ENCODE assay signal across 25 cellular contexts in the genomic region with DNA sequence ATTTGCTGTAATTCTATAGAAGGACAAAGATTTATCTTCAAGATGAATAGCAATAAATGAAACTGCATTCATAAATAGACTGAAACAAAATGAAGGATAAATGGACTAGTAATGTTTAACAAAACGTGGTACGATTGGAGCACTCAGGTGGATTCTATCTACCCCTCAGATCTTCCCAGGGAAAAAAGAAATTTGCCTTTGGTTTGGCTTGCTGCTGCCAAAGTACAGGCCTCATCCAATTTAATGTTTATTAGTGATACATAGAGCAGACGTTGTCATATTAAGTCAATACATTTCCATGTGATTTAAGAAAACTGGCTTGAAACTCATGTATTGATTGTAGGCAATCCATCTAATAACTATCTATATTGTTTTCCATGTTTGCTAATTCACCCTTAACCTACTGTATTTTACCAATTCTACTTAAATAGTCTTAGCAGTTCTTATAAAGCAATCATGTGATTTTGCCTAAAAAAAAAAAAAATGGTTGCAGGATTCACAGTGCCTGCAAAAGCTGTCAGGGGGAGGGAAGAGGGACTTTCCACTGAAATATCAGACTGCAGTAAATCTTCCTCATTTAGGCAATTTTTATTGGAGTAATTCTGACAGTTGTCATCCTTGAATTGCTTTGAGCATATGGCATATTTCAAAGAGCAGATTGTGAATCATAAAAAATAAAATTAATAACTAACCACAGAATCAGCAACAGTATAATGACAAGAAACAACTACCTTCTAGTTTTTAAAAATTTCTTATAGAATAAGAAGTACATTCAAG.
"Had no signal": no experiment of that assay in that cellular context is flagged by ENCODE, and none has a peak within 500 bp of the region (broad histone marks: within the 10 kb centered on the region; RNA-seq: fewer than 3 reads in every experiment).

No MANE protein-coding gene starts in this region.

- H3K4me3 Mint-ChIP-seq: activated CD4-positive, alpha-beta T cell treated with anti-CD3 and anti-CD28 coated beads, Interleukin-2, amount 10 ng/mL, durations not matched to agents 7 days and 5 days; mesothelial cell of epicardium; nephron progenitor cell had no signal

- H3K4me1 Mint-ChIP-seq: activated CD4-positive, alpha-beta T cell treated with anti-CD3 and anti-CD28 coated beads, Interleukin-2, amount 10 ng/mL, durations not matched to agents 7 days and 5 days; mesothelial cell of epicardium had no signal

- FAIRE-seq: bronchial epithelial cell, endometrium, keratinocyte had no signal

- H3K27ac Mint-ChIP-seq: activated CD4-positive, alpha-beta T cell treated with anti-CD3 and anti-CD28 coated beads, Interleukin-2, amount 10 ng/mL, durations not matched to agents 7 days and 5 days; mesothelial cell of epicardium; nephron progenitor cell had no signal

- H3K9me3 Mint-ChIP-seq: activated CD4-positive, alpha-beta T cell treated with anti-CD3 and anti-CD28 coated beads, Interleukin-2, amount 10 ng/mL, durations not matched to agents 7 days and 5 days; mesothelial cell of epicardium; nephron progenitor cell had no signal

- H3K36me3 Mint-ChIP-seq: mesothelial cell of epicardium had no signal

- H3K27ac ChIP-seq: ascending aorta, gastrocnemius medialis, uterus had no signal

- H3K4me3 ChIP-seq: ascending aorta, gastrocnemius medialis, lung, tibial nerve, uterus had no signal

- H3K9me3 ChIP-seq: ascending aorta, gastrocnemius medialis, tibial nerve, uterus had no signal

- H3K4me1 ChIP-seq: uterus had no signal

- ATAC-seq: activated CD4-positive, CD25-positive, alpha-beta regulatory T cell treated with anti-CD3 and anti-CD28 coated beads, Interleukin-2, amount 50 U/mL, for 24 hours; gastrocnemius medialis; stimulated activated naive CD8-positive, alpha-beta T cell treated with anti-CD3 and anti-CD28 coated beads, Interleukin-15, Interleukin-2, amounts not matched to agents 100 U/mL and 50 U/mL, for 24 hours had no signal

- DNase-seq: activated CD4-positive, alpha-beta T cell treated with anti-CD3 and anti-CD28 coated beads, Interleukin-2, amount 10 ng/mL, durations not matched to agents 7 days and 5 days; activated CD8-positive, alpha-beta memory T cell treated with anti-CD3 and anti-CD28 coated beads, Interleukin-2, amount 50 U/mL, for 4 hours; activated effector memory CD4-positive, alpha-beta T cell treated with Interleukin-2 at 50 U/mL for 16 hours; activated naive CD4-positive, alpha-beta T cell treated with anti-CD3 and anti-CD28 coated beads, Interleukin-2, amount 50 U/mL, for 16 hours; activated T-cell treated with anti-CD3 and anti-CD28 coated beads, Interleukin-2, amount 50 U/mL, for 48 hours; cerebellar nuclear complex; cortex of kidney; gastrocnemius medialis; head of caudate nucleus; nephron progenitor cell; occipital lobe; retina; stimulated activated CD4-positive, alpha-beta T cell treated with anti-CD3 and anti-CD28 coated beads, Interleukin-12 subunit alpha, Interleukin-12 subunit beta, amount 100 ng/mL, for 4 hours; stimulated activated CD4-positive, alpha-beta T cell treated with anti-CD3 and anti-CD28 coated beads, Interleukin-1b, Interleukin-23, amount 100 ng/mL, for 48 hours; stimulated activated naive CD8-positive, alpha-beta T cell treated with anti-CD3 and anti-CD28 coated beads, Interleukin-15, Interleukin-2, amounts not matched to agents 100 U/mL and 50 U/mL, for 24 hours; T-helper 9 cell; uterus had no signal

- H3K36me3 ChIP-seq: ascending aorta, tibial nerve, uterus had no signal

- H3K27me3 ChIP-seq: ascending aorta, gastrocnemius medialis, tibial nerve, uterus had no signal

- H3K27me3 Mint-ChIP-seq: activated CD4-positive, alpha-beta T cell treated with anti-CD3 and anti-CD28 coated beads, Interleukin-2, amount 10 ng/mL, durations not matched to agents 7 days and 5 days had no signal
